In genomic region chr6:35634316-35634715, GRCh38 we compare ENCODE assay signal across 1 cellular context.
TF ChIP-seq lines count a peak whose summit lies in the region.

No MANE protein-coding gene starts in this region.

TF ChIP-seq in GM23338, 12 proteins besides CTCF, POLR2A, EP300 and RAD21 (continued from another document):
- TF ChIP-seq ZNF462 (CRISPR knock-in tag; IDR thresholded peaks at IDR 0.05) = no peak
- no peak for TF ChIP-seq EZH2 (IDR thresholded peaks at IDR 0.05; ENCODE audit: low read depth, unreplicated experiment)
